ENCODE assay signal across 8 cellular contexts in the genomic region with DNA sequence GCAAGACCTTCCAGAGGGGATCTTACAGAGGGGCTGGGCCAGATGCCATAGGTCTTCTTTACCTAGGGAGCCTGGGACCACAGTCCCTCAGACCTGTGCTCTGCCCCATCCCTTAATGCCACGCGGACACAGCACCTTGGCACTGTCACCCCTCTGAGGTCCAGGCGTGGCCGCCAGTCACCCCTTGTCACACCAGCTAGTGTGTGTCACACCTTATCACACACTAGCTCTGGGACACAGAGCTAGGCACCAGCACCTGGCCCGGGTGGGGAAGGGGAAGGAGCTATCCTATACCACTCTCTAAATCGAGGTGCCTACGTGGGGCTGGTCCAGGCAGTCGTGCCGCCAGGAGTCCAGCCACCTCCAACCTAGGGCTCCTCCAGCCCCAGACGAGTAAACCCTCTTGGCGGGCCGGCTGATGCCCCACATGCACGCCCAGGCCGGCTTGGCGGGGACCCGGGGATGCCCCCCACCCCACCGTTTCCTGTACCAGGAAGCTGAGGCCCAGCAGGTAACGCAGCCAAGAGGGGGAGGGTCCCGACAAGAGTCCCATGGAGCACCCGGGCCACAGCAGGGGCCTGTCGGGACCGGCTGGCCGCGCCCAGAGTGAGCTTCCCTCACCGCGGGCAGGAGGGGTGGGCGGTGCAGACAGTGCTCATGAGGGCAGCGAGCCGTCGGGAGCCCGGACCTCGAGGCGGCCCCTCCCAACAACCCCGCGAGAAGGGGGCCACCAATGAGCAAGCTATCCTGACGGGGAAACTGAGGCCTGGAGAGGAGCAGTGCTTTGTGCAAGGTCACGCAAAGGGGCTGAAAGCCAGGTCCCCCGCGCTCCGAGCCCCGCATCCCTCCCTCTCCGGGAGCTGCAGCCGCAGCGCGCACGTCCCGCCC. TPM values are rescaled to one million over a fixed set of nuclear protein-coding genes. Genes with fewer than 3 reads are reported as not detected.
A peak's percentile ranks its signal among the peaks of the same experiment; 100 is the strongest.
DNase-seq lines count a peak whose midpoint lies in the region; ATAC-seq and TF ChIP-seq lines count a peak whose summit lies in the region.

No MANE protein-coding gene starts in this region.

- intact Hi-C loops in esophagus squamous epithelium (cut with DNase I): loop anchor here (10.0 kb wide), 1 partner anchor 107 kb away; no protein-coding TSS in a partner anchor

- peak overlapping the region; percentile 93 for H2AK5ac ChIP-seq in neuronal stem cell (ENCODE audit: low read depth, low read length)

- peak overlapping the region; percentile 95 for H3K18ac ChIP-seq in neuronal stem cell (ENCODE audit: low read length)

- H3K27me3 ChIP-seq in esophagus squamous epithelium: no peaks in the 10 kb centered on the region
- H3K27me3 ChIP-seq in neuronal stem cell (ENCODE audit: control insufficient read depth in 3 of 3, insufficient read depth in 3 of 3, low read depth in 1 of 3, low read length in 3 of 3): peaks cover 0 to 73% (median 19%) of the 10 kb centered on the region in 3 experiments

- H2BK120ac ChIP-seq in neuronal stem cell (ENCODE audit: low read depth, low read length): peak overlapping the region; percentile 77

- 0% methylated on average over 1 of the region's 47 CpGs; no CpG with 5 or more reads in 1 of the 2 donors for WGBS in esophagus squamous epithelium, 2 donors
- WGBS in neuronal stem cell (ENCODE audit: extremely low coverage in 2 of 2, insufficient read length in 2 of 2, insufficient replicate concordance in 1 of 2), 2 donors: no CpG with 5 or more reads among the region's 47 CpGs

- peaks cover 0 to 5% (median 0%) of the 10 kb centered on the region in 3 donors for H3K36me3 ChIP-seq in esophagus squamous epithelium
- H3K36me3 ChIP-seq in neuronal stem cell (replicated peaks in 1 of 2; ENCODE audit: control insufficient read depth in 2 of 2, insufficient read depth in 2 of 2, low read length in 2 of 2): no peaks in the 10 kb centered on the region

- no peak overlapping the region for H4K8ac ChIP-seq in neuronal stem cell (ENCODE audit: low read depth, low read length)

- H3K14ac ChIP-seq in neuronal stem cell (ENCODE audit: low read length): no peak overlapping the region

- H3K9me3 ChIP-seq in esophagus squamous epithelium: no peaks in the 10 kb centered on the region
- peaks cover 0 to 4% of the 10 kb centered on the region in 2 donors for H3K9me3 ChIP-seq in neuronal stem cell (replicated peaks in 1 of 2; ENCODE audit: control insufficient read depth in 2 of 2, insufficient read depth in 1 of 2, low read depth in 1 of 2, low read length in 2 of 2)

- H3K4ac ChIP-seq in neuronal stem cell (ENCODE audit: low read length): no peak overlapping the region

- H3K4me1 ChIP-seq in esophagus squamous epithelium (peaks cover 8 to 50% (median 20%) of the 10 kb centered on the region in 3 donors), neuronal stem cell (ENCODE audit: control insufficient read depth in 2 of 2, insufficient read depth in 1 of 2, low read depth in 1 of 2, low read length in 2 of 2) (peaks cover 0 to 6% of the 10 kb centered on the region in 2 donors)

- TF ChIP-seq POLR2A in esophagus squamous epithelium (IDR thresholded peaks at IDR 0.05): peak in 1 of 4 donors; percentile 36

- DNase-seq in DMS53 (lab: John Stamatoyannopoulos, UW) (peak; percentile 61), DMS53 treated with DMSO at 0.1 percent for 48 hours (lab: John Stamatoyannopoulos, UW; ENCODE audit: unreplicated experiment) (no peak), esophagus squamous epithelium (lab: John Stamatoyannopoulos, UW) (no peak), neuronal stem cell (ENCODE audit: low spot score) (no peak), NCI-H2107 (lab: John Stamatoyannopoulos, UW) (no peak)
- DNase-seq in activated CD8-positive, alpha-beta memory T cell treated with anti-CD3 and anti-CD28 coated beads, Interleukin-2, amount 50 U/mL, for 4 hours: peak; percentile 34

- H2BK5ac ChIP-seq in neuronal stem cell (ENCODE audit: low read length): no peak overlapping the region

- H3K79me1 ChIP-seq in neuronal stem cell (ENCODE audit: low read depth, low read length): peaks cover 1% of the 10 kb centered on the region

- H3K9ac ChIP-seq in neuronal stem cell (ENCODE audit: low read depth, low read length, poor library complexity): peak overlapping the region; percentile 94

- H4K91ac ChIP-seq in neuronal stem cell (ENCODE audit: low read depth, low read length, poor library complexity): no peak overlapping the region

- peak overlapping the region; percentile 91 for H2AFZ ChIP-seq in neuronal stem cell (ENCODE audit: low read length)

- no peak for TF ChIP-seq EP300 in Ishikawa (IDR thresholded peaks at IDR 0.05; ENCODE audit: borderline replicate concordance)

- H2BK15ac ChIP-seq in neuronal stem cell (ENCODE audit: low read length): peak overlapping the region; percentile 90

- H3K4me3 ChIP-seq in esophagus squamous epithelium: peak overlapping the region; percentile 53 to 75 (median 62)
- peak overlapping the region; percentile 45 to 81 for H3K4me3 ChIP-seq in neuronal stem cell (ENCODE audit: low read length in 2 of 2)

- H2BK12ac ChIP-seq in neuronal stem cell (ENCODE audit: low read length): peak overlapping the region; percentile 99

- peak overlapping the region; percentile 70 to 94 (median 90) for H3K27ac ChIP-seq in esophagus squamous epithelium
- H3K27ac ChIP-seq in neuronal stem cell (replicated peaks; ENCODE audit: low read length): no peak overlapping the region

- TF ChIP-seq CTCF in esophagus squamous epithelium (IDR thresholded peaks at IDR 0.05): no peak

- peak overlapping the region; percentile 98 for H3K4me2 ChIP-seq in neuronal stem cell (ENCODE audit: insufficient read depth, low read length, poor library complexity, severe bottlenecking)

- no peak for ATAC-seq in HG02623 (IDR thresholded peaks at IDR 0.05; ENCODE audit: unreplicated experiment)

- H3K23ac ChIP-seq in neuronal stem cell (ENCODE audit: low read depth, low read length, poor library complexity): peak overlapping the region; percentile 98

- no peak for TF ChIP-seq RAD21 in Ishikawa (IDR thresholded peaks at IDR 0.05; ENCODE audit: low read depth)

TF ChIP-seq in Ishikawa, 13 proteins besides CTCF, POLR2A, EP300 and RAD21:
- TF ChIP-seq, protein P1, sequence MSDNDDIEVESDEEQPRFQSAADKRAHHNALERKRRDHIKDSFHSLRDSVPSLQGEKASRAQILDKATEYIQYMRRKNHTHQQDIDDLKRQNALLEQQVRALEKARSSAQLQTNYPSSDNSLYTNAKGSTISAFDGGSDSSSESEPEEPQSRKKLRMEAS (IDR thresholded peaks at IDR 0.05): peak; percentile 37; the same call in 1 of the 2 replicates
- no peak for TF ChIP-seq EGR1 (IDR thresholded peaks at IDR 0.05)
- TF ChIP-seq ZBTB7A (IDR thresholded peaks at IDR 0.05; ENCODE audit: low read depth): peak; percentile 77

RNA-seq across cellular contexts. Expression of gene CORO2A, which starts 0.6 kb away (rescaled TPM):
- total RNA-seq in esophagus squamous epithelium: 10 to 100 TPM; 15.6 to 27.6 (median 26.1) TPM
- polyA plus RNA-seq in neuronal stem cell (2013, experiment 1 of 2): 4.3 TPM
- 4.5 TPM for polyA plus RNA-seq in neuronal stem cell (2013, experiment 2 of 2)

Comparison
In these comparisons a context has a peak if more than half of its experiments do, and no peak if none do; other contexts are left out.
1. DNase-seq: peak in DMS53 (single experiment) and activated CD8-positive, alpha-beta memory T cell treated with anti-CD3 and anti-CD28 coated beads, Interleukin-2, amount 50 U/mL, for 4 hours (single experiment); none in DMS53 treated with DMSO at 0.1 percent for 48 hours (single experiment), esophagus squamous epithelium (single experiment), neuronal stem cell (single experiment) and NCI-H2107 (single experiment).